8 cellular contexts compared by ENCODE assay signal in genomic region chr2:191740016-191740419, GRCh38.
DNase-seq lines count a peak whose midpoint lies in the region; ATAC-seq lines count a peak whose summit lies in the region.

No MANE protein-coding gene starts in this region.

- peak overlapping the region; percentile 11 for H3K4me3 Mint-ChIP-seq in activated CD8-positive, alpha-beta T cell treated with anti-CD3 and anti-CD28 coated beads, Interleukin-2, amount 10 ng/mL, durations not matched to agents 7 days and 5 days
- no peak overlapping the region for H3K4me3 Mint-ChIP-seq in stimulated activated effector memory CD8-positive, alpha-beta T cell treated with anti-CD3 and anti-CD28 coated beads, Interleukin-12 subunit alpha, Interleukin-12 subunit beta, amount 100 ng/mL, for 72 hours

- CTCF ChIA-PET in activated CD8-positive, alpha-beta T cell treated with anti-CD3 and anti-CD28 coated beads, Interleukin-2, amount 10 ng/mL, durations not matched to agents 7 days and 5 days (lab: Charles Lee), result interaction anchor here (1.1 kb wide), 1 partner anchor 173 kb away, joined by 3 read pairs; no protein-coding TSS in a partner anchor

- no peaks in the 10 kb centered on the region for H3K9me3 Mint-ChIP-seq in activated CD8-positive, alpha-beta T cell treated with anti-CD3 and anti-CD28 coated beads, Interleukin-2, amount 10 ng/mL, durations not matched to agents 7 days and 5 days (ENCODE audit: insufficient read depth)
- H3K9me3 Mint-ChIP-seq in stimulated activated effector memory CD8-positive, alpha-beta T cell treated with anti-CD3 and anti-CD28 coated beads, Interleukin-12 subunit alpha, Interleukin-12 subunit beta, amount 100 ng/mL, for 72 hours, result no peaks in the 10 kb centered on the region

- POLR2A ChIA-PET in activated CD8-positive, alpha-beta T cell treated with anti-CD3 and anti-CD28 coated beads, Interleukin-2, amount 10 ng/mL, durations not matched to agents 7 days and 5 days (lab: Charles Lee), result interaction anchor here (1.3 to 1.6 kb wide), 3 partner anchors 14 to 64 kb away, joined by 3 to 10 read pairs (median 4); partner anchors contain the start of gene NABP1

- peak overlapping the region; percentile 79 for H3K27ac Mint-ChIP-seq in activated CD8-positive, alpha-beta T cell treated with anti-CD3 and anti-CD28 coated beads, Interleukin-2, amount 10 ng/mL, durations not matched to agents 7 days and 5 days
- peak overlapping the region; percentile 48 for H3K27ac Mint-ChIP-seq in stimulated activated effector memory CD8-positive, alpha-beta T cell treated with anti-CD3 and anti-CD28 coated beads, Interleukin-12 subunit alpha, Interleukin-12 subunit beta, amount 100 ng/mL, for 72 hours

- H3K27me3 Mint-ChIP-seq in activated CD8-positive, alpha-beta T cell treated with anti-CD3 and anti-CD28 coated beads, Interleukin-2, amount 10 ng/mL, durations not matched to agents 7 days and 5 days (ENCODE audit: low read depth), result peaks cover 31% of the 10 kb centered on the region

- H3K36me3 Mint-ChIP-seq in activated CD8-positive, alpha-beta T cell treated with anti-CD3 and anti-CD28 coated beads, Interleukin-2, amount 10 ng/mL, durations not matched to agents 7 days and 5 days (ENCODE audit: low read depth), result no peaks in the 10 kb centered on the region
- H3K36me3 Mint-ChIP-seq in stimulated activated effector memory CD8-positive, alpha-beta T cell treated with anti-CD3 and anti-CD28 coated beads, Interleukin-12 subunit alpha, Interleukin-12 subunit beta, amount 100 ng/mL, for 72 hours, result no peaks in the 10 kb centered on the region

- peak; percentile 22 for DNase-seq in SKM-1 treated with dmso at 0.1 percent for 144 hours (lab: John Stamatoyannopoulos, UW; ENCODE audit: unreplicated experiment)
- DNase-seq in SKM-1 (lab: John Stamatoyannopoulos, UW; ENCODE audit: unreplicated experiment), result no peak
- DNase-seq in activated CD8-positive, alpha-beta T cell treated with anti-CD3 and anti-CD28 coated beads, Interleukin-2, amount 10 ng/mL, durations not matched to agents 7 days and 5 days, result peak; percentile 89
- DNase-seq in stimulated activated effector memory CD8-positive, alpha-beta T cell treated with anti-CD3 and anti-CD28 coated beads, Interleukin-12 subunit alpha, Interleukin-12 subunit beta, amount 100 ng/mL, for 72 hours (ENCODE audit: low spot score in 2 of 2), result no peak
- no peak for DNase-seq in NCI-H1105 (lab: John Stamatoyannopoulos, UW)
- DNase-seq in NCI-H524 (lab: John Stamatoyannopoulos, UW), result no peak

- H3K4me1 Mint-ChIP-seq in activated CD8-positive, alpha-beta T cell treated with anti-CD3 and anti-CD28 coated beads, Interleukin-2, amount 10 ng/mL, durations not matched to agents 7 days and 5 days (ENCODE audit: low read depth), result peaks cover 16% of the 10 kb centered on the region
- H3K4me1 Mint-ChIP-seq in stimulated activated effector memory CD8-positive, alpha-beta T cell treated with anti-CD3 and anti-CD28 coated beads, Interleukin-12 subunit alpha, Interleukin-12 subunit beta, amount 100 ng/mL, for 72 hours, result peaks cover 15% of the 10 kb centered on the region

- ATAC-seq in HG03135 (IDR thresholded peaks at IDR 0.05; ENCODE audit: unreplicated experiment), result peak; percentile 94
- ATAC-seq in activated CD8-positive, alpha-beta T cell treated with anti-CD3 and anti-CD28 coated beads, Interleukin-2, amount 10 ng/mL, durations not matched to agents 7 days and 5 days, result peak; percentile 97
- ATAC-seq in stimulated activated effector memory CD8-positive, alpha-beta T cell treated with anti-CD3 and anti-CD28 coated beads, Interleukin-12 subunit alpha, Interleukin-12 subunit beta, amount 100 ng/mL, for 72 hours, result peak; percentile 98
- no peak for ATAC-seq in HG03097 (IDR thresholded peaks at IDR 0.05; ENCODE audit: low FRiP score, unreplicated experiment)

Comparison
In these comparisons a context has a peak if more than half of its experiments do, and no peak if none do; other contexts are left out.
1. DNase-seq: peak in SKM-1 treated with dmso at 0.1 percent for 144 hours (single experiment) and activated CD8-positive, alpha-beta T cell treated with anti-CD3 and anti-CD28 coated beads, Interleukin-2, amount 10 ng/mL, durations not matched to agents 7 days and 5 days (single experiment); none in SKM-1 (single experiment), stimulated activated effector memory CD8-positive, alpha-beta T cell treated with anti-CD3 and anti-CD28 coated beads, Interleukin-12 subunit alpha, Interleukin-12 subunit beta, amount 100 ng/mL, for 72 hours (0 of 2), NCI-H1105 (single experiment) and NCI-H524 (0 of 2).